In genomic region chr14:35825968-35826217, GRCh38 we compare ENCODE assay signal across 1 cellular context.
A peak's percentile ranks its signal among the peaks of the same experiment; 100 is the strongest.
TF ChIP-seq lines count a peak whose summit lies in the region.

No MANE protein-coding gene starts in this region.

TF ChIP-seq in HepG2, 621 proteins besides CTCF, POLR2A, EP300 and RAD21 (continued from another document and continues in another):
- peak; percentile 98; the same call in 1 of the 2 replicates for TF ChIP-seq ZXDC (CRISPR knock-in tag; IDR thresholded peaks at IDR 0.05)
- no peak for TF ChIP-seq EZH2 (conservative IDR thresholded peaks at IDR 0.05; ENCODE audit: low read depth, low read length)
- TF ChIP-seq ZNF432 (CRISPR knock-in tag; IDR thresholded peaks at IDR 0.05; ENCODE audit: borderline replicate concordance) = no peak
- TF ChIP-seq RFXANK (CRISPR knock-in tag; IDR thresholded peaks at IDR 0.05) = no peak
- no peak for TF ChIP-seq SMARCE1 (IDR thresholded peaks at IDR 0.05; ENCODE audit: borderline replicate concordance)
- no peak for TF ChIP-seq ZNF274 (CRISPR knock-in tag; IDR thresholded peaks at IDR 0.05)
- TF ChIP-seq ZNF589 (CRISPR knock-in tag; conservative IDR thresholded peaks at IDR 0.05) = peak; percentile 58; the same call in 1 of the 2 replicates
- no peak for TF ChIP-seq ZBTB43 (CRISPR knock-in tag; conservative IDR thresholded peaks at IDR 0.05)
- TF ChIP-seq ZNF576 (CRISPR knock-in tag; IDR thresholded peaks at IDR 0.05) = no peak
- TF ChIP-seq SATB2 (CRISPR knock-in tag; IDR thresholded peaks at IDR 0.05) = no peak
- no peak for TF ChIP-seq ARNTL (CRISPR knock-in tag; IDR thresholded peaks at IDR 0.05)
- no peak for TF ChIP-seq PRMT3 (CRISPR knock-in tag; IDR thresholded peaks at IDR 0.05; ENCODE audit: borderline replicate concordance, low read depth)
- TF ChIP-seq NAIF1 (CRISPR knock-in tag; IDR thresholded peaks at IDR 0.05; ENCODE audit: borderline replicate concordance) = no peak
- no peak for TF ChIP-seq ZBTB38 (CRISPR knock-in tag; IDR thresholded peaks at IDR 0.05)
- no peak for TF ChIP-seq CC2D1A (CRISPR knock-in tag; IDR thresholded peaks at IDR 0.05)
- no peak for TF ChIP-seq WIZ (CRISPR knock-in tag; IDR thresholded peaks at IDR 0.05)
- TF ChIP-seq NR2C2 (CRISPR knock-in tag; IDR thresholded peaks at IDR 0.05; ENCODE audit: borderline replicate concordance) = no peak
- TF ChIP-seq ZNF597 (CRISPR knock-in tag; IDR thresholded peaks at IDR 0.05) = no peak
- no peak for TF ChIP-seq ZNF703 (CRISPR knock-in tag; IDR thresholded peaks at IDR 0.05; ENCODE audit: borderline replicate concordance)
- TF ChIP-seq BATF2 (CRISPR knock-in tag; IDR thresholded peaks at IDR 0.05) = 0 out of 2 replicates have a peak, but pooled peaks have one; percentile 19
- TF ChIP-seq GFI1 (CRISPR knock-in tag; IDR thresholded peaks at IDR 0.05; ENCODE audit: borderline replicate concordance) = no peak
- TF ChIP-seq ARID2 (CRISPR knock-in tag; IDR thresholded peaks at IDR 0.05; ENCODE audit: borderline replicate concordance) = 0 out of 2 replicates have a peak, but pooled peaks have one; percentile 14
- 0 out of 4 replicates have a peak, but pooled peaks of 1 of the 2 experiments have one; percentile 6 for TF ChIP-seq ATF4 (CRISPR knock-in tag; IDR thresholded peaks at IDR 0.05)
- no peak for TF ChIP-seq ZNF407 (CRISPR knock-in tag; IDR thresholded peaks at IDR 0.05; ENCODE audit: not compliant biosample characterization)
- peak; percentile 3; the same call in 1 of the 2 replicates for TF ChIP-seq SNAPC2 (CRISPR knock-in tag; IDR thresholded peaks at IDR 0.05)
- TF ChIP-seq HOXA3 (CRISPR knock-in tag; IDR thresholded peaks at IDR 0.05) = no peak
- TF ChIP-seq REST (IDR thresholded peaks at IDR 0.05; ENCODE audit: borderline replicate concordance in 1 of 2, low read depth in 1 of 2, low read length in 2 of 2) = no peak
- no peak for TF ChIP-seq ZNF672 (CRISPR knock-in tag; IDR thresholded peaks at IDR 0.05)
- no peak for TF ChIP-seq SP4 (CRISPR knock-in tag; IDR thresholded peaks at IDR 0.05)
